ENCODE assay signal across 9 cellular contexts in genomic region chr12:116135209-116135930, GRCh38.
DNase-seq lines count a peak whose midpoint lies in the region; ATAC-seq, FAIRE-seq and TF ChIP-seq lines count a peak whose summit lies in the region.
"Had no signal": no experiment of that assay in that cellular context is flagged by ENCODE, and none has a peak within 500 bp of the region (broad histone marks: within the 10 kb centered on the region; RNA-seq: fewer than 3 reads in every experiment).

No MANE protein-coding gene starts in this region.

- no peak for TF ChIP-seq CTCF in HepG2 (CRISPR knock-in tag; IDR thresholded peaks at IDR 0.05)
- no peak for TF ChIP-seq CTCF in CD4-positive, alpha-beta T cell (IDR thresholded peaks at IDR 0.05)

- no peak overlapping the region for H3K27ac ChIP-seq in HepG2 (ENCODE audit: extremely low read length, insufficient read depth, low read length)
- no peak overlapping the region for H3K27ac ChIP-seq in CD4-positive, alpha-beta T cell (ENCODE audit: low read depth, low read length)

- TF ChIP-seq POLR2A in HepG2 (IDR thresholded peaks at IDR 0.05; ENCODE audit: insufficient read depth in 1 of 2, low read depth in 2 of 2, low read length in 2 of 2): no peak

- no peak for TF ChIP-seq RAD21 in HepG2 (CRISPR knock-in tag; IDR thresholded peaks at IDR 0.05)

- H3K36me3 ChIP-seq in HepG2 (replicated peaks in 1 of 2; ENCODE audit: control insufficient read depth in 1 of 2, insufficient read depth in 2 of 2, low read length in 2 of 2): no peaks in the 10 kb centered on the region

- peaks cover 57% of the 10 kb centered on the region for H3K4me1 Mint-ChIP-seq in activated T-helper 2 cell treated with anti-CD3 and anti-CD28 coated beads, Interferon-gamma antibody, Interleukin-2, Interleukin-4, amounts not matched to agents 10 μg/mL and 5 μg/mL and 100 μg/mL, durations not matched to agents 14 hours and 24 hours and 36 hours (ENCODE audit: low read depth)
- H3K4me1 Mint-ChIP-seq in CD4-positive, alpha-beta T cell (ENCODE audit: low read depth): peaks cover 77% of the 10 kb centered on the region

- TF ChIP-seq EP300 in HepG2 (IDR thresholded peaks at IDR 0.05; ENCODE audit: low read depth in 2 of 2, low read length in 2 of 2) (no peak), HepG2 (CRISPR knock-in tag; IDR thresholded peaks at IDR 0.05; ENCODE audit: borderline replicate concordance) (no peak)

- peaks cover 60% of the 10 kb centered on the region for H3K4me1 ChIP-seq in HepG2 (ENCODE audit: insufficient read depth, low read length)

- CTCF ChIA-PET in HepG2 (lab: Yijun Ruan, JAX; ENCODE audit: low intra/inter-chr PET ratio, low total read pairs): no interaction called here
- CTCF ChIA-PET in CD4-positive, alpha-beta T cell (lab: Charles Lee): no interaction called here

- H2AFZ ChIP-seq in HepG2 (ENCODE audit: low read length): no peak overlapping the region

- peaks cover 5% of the 10 kb centered on the region; the same call in 1 of the 2 replicates for H4K20me1 ChIP-seq in HepG2 (ENCODE audit: insufficient read depth, low read length)

- WGBS in HepG2 (ENCODE audit: low lambda C conversion rate): 96% methylated on average over 3 of the region's 3 CpGs

- no peaks in the 10 kb centered on the region for H3K9me3 ChIP-seq in HepG2 (ENCODE audit: low read length)
- no peaks in the 10 kb centered on the region for H3K9me3 ChIP-seq in CD4-positive, alpha-beta T cell (ENCODE audit: control insufficient read depth, low read length)

- no peaks in the 10 kb centered on the region for H3K36me3 Mint-ChIP-seq in activated T-helper 2 cell treated with anti-CD3 and anti-CD28 coated beads, Interferon-gamma antibody, Interleukin-2, Interleukin-4, amounts not matched to agents 10 μg/mL and 5 μg/mL and 100 μg/mL, durations not matched to agents 14 hours and 24 hours and 36 hours (ENCODE audit: low read depth)
- no peaks in the 10 kb centered on the region for H3K36me3 Mint-ChIP-seq in CD4-positive, alpha-beta T cell (ENCODE audit: low read depth)
- H3K36me3 Mint-ChIP-seq: T-cell had no signal

- H3K79me2 ChIP-seq in HepG2 (ENCODE audit: insufficient read depth, low read length): peaks cover 38% of the 10 kb centered on the region

- H3K27me3 Mint-ChIP-seq in activated T-helper 2 cell treated with anti-CD3 and anti-CD28 coated beads, Interferon-gamma antibody, Interleukin-2, Interleukin-4, amounts not matched to agents 10 μg/mL and 5 μg/mL and 100 μg/mL, durations not matched to agents 14 hours and 24 hours and 36 hours (ENCODE audit: low read depth): no peaks in the 10 kb centered on the region
- H3K27me3 Mint-ChIP-seq in CD4-positive, alpha-beta T cell: no peaks in the 10 kb centered on the region
- H3K27me3 Mint-ChIP-seq: T-cell had no signal

- POLR2A ChIA-PET in HepG2 (lab: Yijun Ruan, JAX): interaction anchor here (0.7 kb wide), 1 partner anchor 75 kb away, joined by 3 read pairs; no protein-coding TSS in a partner anchor
- POLR2A ChIA-PET in CD4-positive, alpha-beta T cell (lab: Charles Lee): no interaction called here

- no TSS peak for BruUV-seq in HepG2 (replicated peaks; lab: Mats Ljungman, UMichigan)

- H3K4me3 Mint-ChIP-seq in activated T-helper 2 cell treated with anti-CD3 and anti-CD28 coated beads, Interferon-gamma antibody, Interleukin-2, Interleukin-4, amounts not matched to agents 10 μg/mL and 5 μg/mL and 100 μg/mL, durations not matched to agents 14 hours and 24 hours and 36 hours (ENCODE audit: low read depth): no peak overlapping the region
- H3K4me3 Mint-ChIP-seq in CD4-positive, alpha-beta T cell: no peak overlapping the region

- H3K9me3 Mint-ChIP-seq in activated T-helper 2 cell treated with anti-CD3 and anti-CD28 coated beads, Interferon-gamma antibody, Interleukin-2, Interleukin-4, amounts not matched to agents 10 μg/mL and 5 μg/mL and 100 μg/mL, durations not matched to agents 14 hours and 24 hours and 36 hours: no peaks in the 10 kb centered on the region
- H3K9me3 Mint-ChIP-seq in CD4-positive, alpha-beta T cell: no peaks in the 10 kb centered on the region
- H3K9me3 Mint-ChIP-seq: T-cell had no signal

- FAIRE-seq in HepG2 (lab: Jason Lieb, UNC): no peak

- no peak overlapping the region for H3K9ac ChIP-seq in HepG2 (ENCODE audit: insufficient read depth, low read depth, low read length)

- no peak overlapping the region for H3K4me3 ChIP-seq in HepG2 (replicated peaks in 1 of 3; ENCODE audit: insufficient read depth in 1 of 3, low read depth in 2 of 3, low read length in 3 of 3)

- no peaks in the 10 kb centered on the region for H3K27me3 ChIP-seq in HepG2 (ENCODE audit: control insufficient read depth in 1 of 2, insufficient read depth in 2 of 2, low read length in 2 of 2)
- H3K27me3 ChIP-seq in CD4-positive, alpha-beta T cell (ENCODE audit: control insufficient read depth, insufficient read depth, low read length): no peaks in the 10 kb centered on the region

- H3K4me2 ChIP-seq in HepG2 (ENCODE audit: low read depth, low read length): no peak overlapping the region

- ATAC-seq in HepG2 (no peak), HG03175 (IDR thresholded peaks at IDR 0.05; ENCODE audit: unreplicated experiment) (no peak)
- ATAC-seq in CD4-positive, alpha-beta T cell (ENCODE audit: poor library complexity): no peak

- intact Hi-C loops in activated T-helper 2 cell treated with anti-CD3 and anti-CD28 coated beads, Interferon-gamma antibody, Interleukin-2, Interleukin-4, amounts not matched to agents 10 μg/mL and 5 μg/mL and 100 μg/mL, durations not matched to agents 14 hours and 24 hours and 36 hours (cut with micrococcal nuclease): loop anchor here (5.0 to 10.0 kb wide), 3 partner anchors 68 to 419 kb away; partner anchors contain the start of genes MAP1LC3B2 and MED13L
- intact Hi-C loops in HepG2 (cut with micrococcal nuclease; ENCODE audit: unreplicated experiment): no loop called here
- intact Hi-C loops in CD4-positive, alpha-beta T cell (cut with DNase I, micrococcal nuclease): no loop called here

- DNase-seq in DMS53 (lab: John Stamatoyannopoulos, UW) (peak; percentile 84), LHCN-M2 (ENCODE audit: low read depth) (peak; percentile 86), HepG2 (ENCODE audit: low spot score) (peak; percentile 28), hypothalamus (lab: John Stamatoyannopoulos, UW) (no peak)
- DNase-seq in activated T-helper 2 cell treated with anti-CD3 and anti-CD28 coated beads, Interferon-gamma antibody, Interleukin-2, Interleukin-4, amounts not matched to agents 10 μg/mL and 5 μg/mL and 100 μg/mL, durations not matched to agents 14 hours and 24 hours and 36 hours (ENCODE audit: low spot score): no peak
- DNase-seq in CD4-positive, alpha-beta T cell: no peak
- DNase-seq in activated CD4-positive, alpha-beta T cell treated with anti-CD3 and anti-CD28 coated beads for 48 hours: no peak
- DNase-seq: T-cell had no signal

- peak overlapping the region; percentile 86 for H3K27ac Mint-ChIP-seq in activated T-helper 2 cell treated with anti-CD3 and anti-CD28 coated beads, Interferon-gamma antibody, Interleukin-2, Interleukin-4, amounts not matched to agents 10 μg/mL and 5 μg/mL and 100 μg/mL, durations not matched to agents 14 hours and 24 hours and 36 hours
- no peak overlapping the region for H3K27ac Mint-ChIP-seq in CD4-positive, alpha-beta T cell

- in situ Hi-C loops in HepG2 (cut with HindIII; ENCODE audit: extremely low pct_ligation_motif_present, low pct_unique_long_range_greater_than_20kb): no loop called here

TF ChIP-seq in HepG2, 621 proteins besides CTCF, POLR2A, EP300 and RAD21:
- TF ChIP-seq CENPT (CRISPR knock-in tag; IDR thresholded peaks at IDR 0.05; ENCODE audit: low read depth) (no peak), HDAC1 (CRISPR knock-in tag; IDR thresholded peaks at IDR 0.05) (no peak), RBAK (CRISPR knock-in tag; IDR thresholded peaks at IDR 0.05) (peak; percentile 49; the same call in 1 of the 2 replicates), ZNF460 (CRISPR knock-in tag; IDR thresholded peaks at IDR 0.05; ENCODE audit: borderline replicate concordance) (0 out of 2 replicates have a peak, but pooled peaks have one; percentile 7)

Comparison
In these comparisons a context has a peak if more than half of its experiments do, and no peak if none do; other contexts are left out.
1. DNase-seq: peak in DMS53 (single experiment), LHCN-M2 (single experiment) and HepG2 (single experiment); none in activated T-helper 2 cell treated with anti-CD3 and anti-CD28 coated beads, Interferon-gamma antibody, Interleukin-2, Interleukin-4, amounts not matched to agents 10 μg/mL and 5 μg/mL and 100 μg/mL, durations not matched to agents 14 hours and 24 hours and 36 hours (single experiment), CD4-positive, alpha-beta T cell (0 of 10), activated CD4-positive, alpha-beta T cell treated with anti-CD3 and anti-CD28 coated beads for 48 hours (single experiment) and hypothalamus (0 of 51).